Comparison of ENCODE assay signal across 1 cellular context in genomic region chr12:120194534-120195395, GRCh38.
TF ChIP-seq lines count a peak whose summit lies in the region.

GCN1 (minus strand) TSS chr12:120194715; CDS start chr12:120194697, 18 bp downstream.

TF ChIP-seq in HepG2, 621 proteins besides CTCF, POLR2A, EP300 and RAD21 (continued from another document and continues in another):
- TF ChIP-seq AHDC1 (CRISPR knock-in tag; IDR thresholded peaks at IDR 0.05; ENCODE audit: borderline replicate concordance) = no peak
- TF ChIP-seq CSRNP1 (CRISPR knock-in tag; IDR thresholded peaks at IDR 0.05) = peak; percentile 55; the same call in 1 of the 2 replicates
- TF ChIP-seq SNAPC5 (CRISPR knock-in tag; IDR thresholded peaks at IDR 0.05; ENCODE audit: borderline replicate concordance) = peak; percentile 84
- TF ChIP-seq SUZ12 (IDR thresholded peaks at IDR 0.05; ENCODE audit: low read depth, low read length) = no peak
- TF ChIP-seq ZNF451 (CRISPR knock-in tag; IDR thresholded peaks at IDR 0.05) = peak; percentile 62; the same call in 1 of the 2 replicates
- no peak for TF ChIP-seq ZNF264 (CRISPR knock-in tag; IDR thresholded peaks at IDR 0.05)
- no peak; the same call in 1 of the 2 replicates for TF ChIP-seq MYNN (CRISPR knock-in tag; IDR thresholded peaks at IDR 0.05; ENCODE audit: low read depth)
- TF ChIP-seq ZNF703 (CRISPR knock-in tag; IDR thresholded peaks at IDR 0.05; ENCODE audit: borderline replicate concordance) = peak; percentile 86; the same call in 1 of the 2 replicates
- no peak for TF ChIP-seq ZNF44 (CRISPR knock-in tag; IDR thresholded peaks at IDR 0.05)
- TF ChIP-seq ZFP1 (CRISPR knock-in tag; IDR thresholded peaks at IDR 0.05) = no peak
- no peak for TF ChIP-seq RERE (CRISPR knock-in tag; IDR thresholded peaks at IDR 0.05; ENCODE audit: low read depth)
- peak; percentile 79; the same call in 1 of the 2 replicates for TF ChIP-seq ZNF414 (CRISPR knock-in tag; IDR thresholded peaks at IDR 0.05)
- TF ChIP-seq KDM4B (CRISPR knock-in tag; IDR thresholded peaks at IDR 0.05) = no peak; the same call in 1 of the 2 replicates
- peak; percentile 93 for TF ChIP-seq UBTF (CRISPR knock-in tag; IDR thresholded peaks at IDR 0.05)
- no peak for TF ChIP-seq HHEX (CRISPR knock-in tag; IDR thresholded peaks at IDR 0.05)
- peak; percentile 72 for TF ChIP-seq TFDP2 (CRISPR knock-in tag; IDR thresholded peaks at IDR 0.05)
- 0 out of 2 replicates have a peak, but pooled peaks have one; percentile 25 for TF ChIP-seq CREB3 (CRISPR knock-in tag; IDR thresholded peaks at IDR 0.05)
- TF ChIP-seq ZNF12 (CRISPR knock-in tag; IDR thresholded peaks at IDR 0.05) = no peak; the same call in 1 of the 2 replicates
- peak; percentile 22; the same call in 1 of the 2 replicates for TF ChIP-seq ZC3H13 (CRISPR knock-in tag; IDR thresholded peaks at IDR 0.05)
- no peak for TF ChIP-seq EHMT2 (IDR thresholded peaks at IDR 0.05; ENCODE audit: borderline replicate concordance, low read depth, low read length)
- TF ChIP-seq THYN1 (CRISPR knock-in tag; IDR thresholded peaks at IDR 0.05; ENCODE audit: borderline replicate concordance, low read depth) = no peak
- TF ChIP-seq ZNF331 (CRISPR knock-in tag; IDR thresholded peaks at IDR 0.05) = peak; percentile 49; the same call in 1 of the 2 replicates
- TF ChIP-seq SMAD1 (CRISPR knock-in tag; IDR thresholded peaks at IDR 0.05; ENCODE audit: borderline replicate concordance, low read depth) = no peak
- TF ChIP-seq ZNF431 (CRISPR knock-in tag; IDR thresholded peaks at IDR 0.05; ENCODE audit: borderline replicate concordance, low read depth) = peak; percentile 68; the same call in 1 of the 2 replicates
- TF ChIP-seq BRCA1 (CRISPR knock-in tag; IDR thresholded peaks at IDR 0.05) = no peak; the same call in 1 of the 2 replicates
- peak; percentile 94 for TF ChIP-seq MXD4 (CRISPR knock-in tag; IDR thresholded peaks at IDR 0.05)
- peak; percentile 67; the same call in 1 of the 2 replicates for TF ChIP-seq MTA1 (CRISPR knock-in tag; IDR thresholded peaks at IDR 0.05; ENCODE audit: borderline replicate concordance)
- TF ChIP-seq ZNF253 (CRISPR knock-in tag; IDR thresholded peaks at IDR 0.05; ENCODE audit: borderline replicate concordance) = no peak; the same call in 1 of the 2 replicates
